ENCODE assay signal across 20 cellular contexts in genomic region chr7:78780560-78780959, GRCh38.
"Had no signal": no experiment of that assay in that cellular context is flagged by ENCODE, and none has a peak within 500 bp of the region (broad histone marks: within the 10 kb centered on the region; RNA-seq: fewer than 3 reads in every experiment).

No MANE protein-coding gene starts in this region.

- H3K27ac ChIP-seq: coronary artery, epithelial cell of prostate, esophagus muscularis mucosa, gastroesophageal sphincter, suprapubic skin, thyroid gland, upper lobe of left lung, uterus had no signal

- H3K27me3 Mint-ChIP-seq: naive B cell had no signal

- H3K4me1 Mint-ChIP-seq: immature natural killer cell, naive B cell, nephron progenitor cell had no signal

- H3K36me3 ChIP-seq: esophagus muscularis mucosa, gastroesophageal sphincter, suprapubic skin, thyroid gland, upper lobe of left lung, uterus had no signal

- H3K4me3 Mint-ChIP-seq: immature natural killer cell, naive B cell, nephron progenitor cell had no signal

- H3K4me3 ChIP-seq: coronary artery, esophagus muscularis mucosa, gastroesophageal sphincter, suprapubic skin, thyroid gland, upper lobe of left lung, uterus had no signal

- ATAC-seq: gastroesophageal sphincter, left ventricle myocardium superior, sciatic nerve had no signal

- H3K9me3 Mint-ChIP-seq: nephron progenitor cell had no signal

- H3K27me3 ChIP-seq: esophagus muscularis mucosa, gastroesophageal sphincter, suprapubic skin, thyroid gland, upper lobe of left lung, uterus had no signal

- H3K27ac Mint-ChIP-seq: immature natural killer cell, naive B cell, nephron progenitor cell had no signal

- H3K4me1 ChIP-seq: esophagus muscularis mucosa, gastroesophageal sphincter, suprapubic skin, thyroid gland, upper lobe of left lung, uterus had no signal

- DNase-seq: effector CD8-positive, alpha-beta T cell; foreskin fibroblast; glutamatergic neuron; immature natural killer cell; left ventricle myocardium superior; mesendoderm; naive B cell; nephron progenitor cell; posterior cingulate gyrus; stimulated activated CD4-positive, alpha-beta T cell treated with anti-CD3 and anti-CD28 coated beads, Interleukin-2, amount 100 ng/mL, for 24 hours; stimulated activated naive CD4-positive, alpha-beta T cell treated with Interleukin-2 at 50 U/mL for 16 hours; thyroid gland; uterus had no signal

- H3K36me3 Mint-ChIP-seq: naive B cell had no signal

- H3K9me3 ChIP-seq: esophagus muscularis mucosa, gastroesophageal sphincter, suprapubic skin, thyroid gland, upper lobe of left lung, uterus had no signal
